13 cellular contexts compared by ENCODE assay signal in genomic region chr15:78093242-78094020, GRCh38. TPM values are rescaled to one million over a fixed set of nuclear protein-coding genes. Genes with fewer than 3 reads are reported as not detected.
DNase-seq lines count a peak whose midpoint lies in the region; ATAC-seq and TF ChIP-seq lines count a peak whose summit lies in the region.
"Had no signal": no experiment of that assay in that cellular context is flagged by ENCODE, and none has a peak within 500 bp of the region (broad histone marks: within the 10 kb centered on the region; RNA-seq: fewer than 3 reads in every experiment).

No MANE protein-coding gene starts in this region.

- peak; percentile 85 for DNase-seq in GM23248
- DNase-seq in activated CD8-positive, alpha-beta T cell treated with anti-CD3 and anti-CD28 coated beads, Interleukin-2, amount 10 ng/mL, durations not matched to agents 7 days and 5 days, result peak; percentile 40
- DNase-seq in heart right ventricle, result no peak
- DNase-seq in skeletal muscle cell (ENCODE audit: low read depth), result peak; percentile 77
- DNase-seq in NCI-H1105 treated with DMSO at 0.1 percent for 48 hours (lab: John Stamatoyannopoulos, UW), result no peak
- no peak for DNase-seq in effector CD8-positive, alpha-beta T cell (lab: John Stamatoyannopoulos, UW)
- DNase-seq in G401 (ENCODE audit: low spot score), result no peak
- DNase-seq: activated naive CD4-positive, alpha-beta T cell treated with anti-CD3 and anti-CD28 coated beads for 36 hours; effector memory CD4-positive, alpha-beta T cell; NCI-H345; nucleus accumbens; stimulated activated CD4-positive, alpha-beta T cell treated with anti-CD3 and anti-CD28 coated beads, Interleukin-4, amount 100 ng/mL, for 1 hour had no signal

- in situ Hi-C loops in GM23248 (cut with MboI), result no loop called here
- in situ Hi-C loops in G401 (cut with HindIII; ENCODE audit: low sequenced_read_pairs), result no loop called here

- no peaks in the 10 kb centered on the region for H3K9me2 ChIP-seq in GM23248 (ENCODE audit: insufficient read depth)

- H3K4me3 ChIP-seq in GM23248 (no peak overlapping the region), heart right ventricle (no peak overlapping the region), skeletal muscle cell (ENCODE audit: low read depth, low read length) (no peak overlapping the region)

- H3F3A ChIP-seq in GM23248 (ENCODE audit: insufficient read depth), result 0 out of 2 replicates have a peak, but pooled peaks cover 3% of the 10 kb centered on the region

- H3K36me3 ChIP-seq in GM23248 (ENCODE audit: low read depth), result no peaks in the 10 kb centered on the region
- no peaks in the 10 kb centered on the region for H3K36me3 ChIP-seq in heart right ventricle

- no peak overlapping the region for H3K27ac ChIP-seq in GM23248
- peak overlapping the region in 3 of 10 donors; percentile 18 to 58 (median 30) for H3K27ac ChIP-seq in heart right ventricle

- peak; percentile 72 for ATAC-seq in activated CD8-positive, alpha-beta T cell treated with anti-CD3 and anti-CD28 coated beads, Interleukin-2, amount 10 ng/mL, durations not matched to agents 7 days and 5 days
- ATAC-seq in heart right ventricle, result peak; percentile 46 to 88 (median 82)
- ATAC-seq: WTC11 had no signal

- POLR2A ChIA-PET in activated CD8-positive, alpha-beta T cell treated with anti-CD3 and anti-CD28 coated beads, Interleukin-2, amount 10 ng/mL, durations not matched to agents 7 days and 5 days (lab: Charles Lee), result interaction anchor here (1.7 to 1.9 kb wide), 3 partner anchors 10 to 44 kb away, joined by 5 to 12 read pairs (median 6); no protein-coding TSS in a partner anchor

- H3K27me3 ChIP-seq in GM23248 (replicated peaks; ENCODE audit: insufficient read depth), result no peaks in the 10 kb centered on the region; the same call in 1 of the 2 replicates
- no peaks in the 10 kb centered on the region for H3K27me3 ChIP-seq in heart right ventricle

- peaks cover 44% of the 10 kb centered on the region for H3K4me1 Mint-ChIP-seq in activated CD8-positive, alpha-beta T cell treated with anti-CD3 and anti-CD28 coated beads, Interleukin-2, amount 10 ng/mL, durations not matched to agents 7 days and 5 days (ENCODE audit: low read depth)
- H3K4me1 Mint-ChIP-seq: WTC11 had no signal

- 2% methylated on average over 5 of the region's 5 CpGs for WGBS in GM23248 (ENCODE audit: low coverage in 1 of 2, low lambda C conversion rate in 2 of 2, missing lambda C conversion rate in 2 of 2), 2 experiments
- WGBS in heart right ventricle, 2 donors, result 36 to 39% methylated on average over 5 of the region's 5 CpGs

- peaks cover 5% of the 10 kb centered on the region for H3K36me3 Mint-ChIP-seq in activated CD8-positive, alpha-beta T cell treated with anti-CD3 and anti-CD28 coated beads, Interleukin-2, amount 10 ng/mL, durations not matched to agents 7 days and 5 days (ENCODE audit: low read depth)
- H3K36me3 Mint-ChIP-seq: WTC11 had no signal

- H3K9me3 ChIP-seq in GM23248 (ENCODE audit: low read depth), result no peaks in the 10 kb centered on the region
- H3K9me3 ChIP-seq in heart right ventricle, result no peaks in the 10 kb centered on the region

- H4K20me1 ChIP-seq in GM23248 (ENCODE audit: insufficient read depth), result no peaks in the 10 kb centered on the region

- H3K4me2 ChIP-seq in GM23248 (ENCODE audit: unreplicated experiment), result no peak overlapping the region

- H3K27ac Mint-ChIP-seq in activated CD8-positive, alpha-beta T cell treated with anti-CD3 and anti-CD28 coated beads, Interleukin-2, amount 10 ng/mL, durations not matched to agents 7 days and 5 days, result peak overlapping the region; percentile 73
- H3K27ac Mint-ChIP-seq: activated naive CD4-positive, alpha-beta T cell treated with anti-CD3 and anti-CD28 coated beads for 36 hours; WTC11 had no signal

- no peaks in the 10 kb centered on the region for H3K9me3 Mint-ChIP-seq in activated CD8-positive, alpha-beta T cell treated with anti-CD3 and anti-CD28 coated beads, Interleukin-2, amount 10 ng/mL, durations not matched to agents 7 days and 5 days (ENCODE audit: insufficient read depth)
- H3K9me3 Mint-ChIP-seq: activated naive CD4-positive, alpha-beta T cell treated with anti-CD3 and anti-CD28 coated beads for 36 hours; WTC11 had no signal

- peak overlapping the region; percentile 45 for H3K4me3 Mint-ChIP-seq in activated CD8-positive, alpha-beta T cell treated with anti-CD3 and anti-CD28 coated beads, Interleukin-2, amount 10 ng/mL, durations not matched to agents 7 days and 5 days
- H3K4me3 Mint-ChIP-seq: activated naive CD4-positive, alpha-beta T cell treated with anti-CD3 and anti-CD28 coated beads for 36 hours; WTC11 had no signal

- TF ChIP-seq CTCF in heart right ventricle (IDR thresholded peaks at IDR 0.05), result no peak

- H3K27me3 Mint-ChIP-seq in activated CD8-positive, alpha-beta T cell treated with anti-CD3 and anti-CD28 coated beads, Interleukin-2, amount 10 ng/mL, durations not matched to agents 7 days and 5 days (ENCODE audit: low read depth), result no peaks in the 10 kb centered on the region

- H3K9ac ChIP-seq in GM23248, result no peak overlapping the region

- H3K4me1 ChIP-seq in GM23248 (ENCODE audit: insufficient read depth) (peaks cover 6% of the 10 kb centered on the region; the same call in 1 of the 2 replicates), heart right ventricle (peaks cover 10 to 29% (median 23%) of the 10 kb centered on the region in 9 donors)

- H3K79me2 ChIP-seq in GM23248 (ENCODE audit: insufficient read depth), result no peaks in the 10 kb centered on the region

- CTCF ChIA-PET in activated CD8-positive, alpha-beta T cell treated with anti-CD3 and anti-CD28 coated beads, Interleukin-2, amount 10 ng/mL, durations not matched to agents 7 days and 5 days (lab: Charles Lee), result interaction anchor here (0.7 to 4.6 kb wide), 10 partner anchors 10 to 127 kb away, joined by 3 to 23 read pairs (median 4); no protein-coding TSS in a partner anchor

- intact Hi-C loops in heart right ventricle (cut with DNase I), result loop anchor here in 2 of 10 donors (5.0 kb wide), 2 partner anchors 41 to 91 kb away; no protein-coding TSS in a partner anchor

- no peak overlapping the region for H2AFZ ChIP-seq in GM23248

RNA-seq across cellular contexts. Expression of gene SH2D7, which starts 1.1 kb away (rescaled TPM):
- not detected in 2 replicates for total RNA-seq in GM23248 (2014; rRNA removed; shearing (Covaris generic))
- polyA plus RNA-seq in GM23248 (2016; fragmentation: Nextera tagmentation; extraction: Ambion mirVana) (not detected in 2 replicates), heart right ventricle (not detected)
- under 1 TPM; 0.29 to 0.31 TPM for total RNA-seq in activated CD8-positive, alpha-beta T cell treated with anti-CD3 and anti-CD28 coated beads, Interleukin-2, amount 10 ng/mL, durations not matched to agents 7 days and 5 days
- total RNA-seq in heart right ventricle, result not detected
- not detected in 2 replicates for total RNA-seq in G401 (2014; rRNA removed; shearing (Covaris generic))
- total RNA-seq: activated naive CD4-positive, alpha-beta T cell treated with anti-CD3 and anti-CD28 coated beads for 36 hours; WTC11 had no signal

RNA-seq across cellular contexts. Expression of gene TBC1D2B, which starts 15.9 kb away (rescaled TPM):
- total RNA-seq in GM23248 (2014; rRNA removed; shearing (Covaris generic)), result 40.5 and 42.0 TPM in 2 replicates
- polyA plus RNA-seq in GM23248 (2016; fragmentation: Nextera tagmentation; extraction: Ambion mirVana), result 11.1 and 13.5 TPM in 2 replicates
- total RNA-seq in activated CD8-positive, alpha-beta T cell treated with anti-CD3 and anti-CD28 coated beads, Interleukin-2, amount 10 ng/mL, durations not matched to agents 7 days and 5 days, result 100 to 1,000 TPM; 109 to 119 TPM
- total RNA-seq in heart right ventricle, result 10 to 100 TPM in 5 of 10 donors, 1 to 10 TPM in 5; 6.3 to 20.8 (median 10.0) TPM
- 1 to 10 TPM; 4.7 to 7.6 TPM for polyA plus RNA-seq in heart right ventricle
- 9.7 and 13.9 TPM in 2 replicates for total RNA-seq in G401 (2014; rRNA removed; shearing (Covaris generic))

RNA-seq across cellular contexts. Expression of gene CIB2, which starts 37.8 kb away (rescaled TPM):
- 1.4 and 3.4 TPM in 2 replicates for total RNA-seq in GM23248 (2014; rRNA removed; shearing (Covaris generic))
- 2.3 and 2.9 TPM in 2 replicates for polyA plus RNA-seq in GM23248 (2016; fragmentation: Nextera tagmentation; extraction: Ambion mirVana)
- 1 to 10 TPM; 1.4 to 2.2 TPM for total RNA-seq in activated CD8-positive, alpha-beta T cell treated with anti-CD3 and anti-CD28 coated beads, Interleukin-2, amount 10 ng/mL, durations not matched to agents 7 days and 5 days
- total RNA-seq in heart right ventricle, result 10 to 100 TPM in 7 of 10 donors, 1 to 10 TPM in 3; 4.0 to 32.3 (median 17.1) TPM
- 1 to 10 TPM; 2.6 to 3.9 TPM for polyA plus RNA-seq in heart right ventricle
- 29.7 and 48.3 TPM in 2 replicates for total RNA-seq in G401 (2014; rRNA removed; shearing (Covaris generic))

RNA-seq across cellular contexts. Expression of gene IDH3A, which starts 55.7 kb away (rescaled TPM):
- total RNA-seq in GM23248 (2014; rRNA removed; shearing (Covaris generic)), result 47.1 and 94.0 TPM in 2 replicates
- polyA plus RNA-seq in GM23248 (2016; fragmentation: Nextera tagmentation; extraction: Ambion mirVana), result 50.3 and 56.9 TPM in 2 replicates
- 10 to 100 TPM; 80.7 to 84.2 TPM for total RNA-seq in activated CD8-positive, alpha-beta T cell treated with anti-CD3 and anti-CD28 coated beads, Interleukin-2, amount 10 ng/mL, durations not matched to agents 7 days and 5 days
- 100 to 1,000 TPM; 315 to 509 (median 460) TPM for total RNA-seq in heart right ventricle
- 100 to 1,000 TPM; 110 to 125 TPM for polyA plus RNA-seq in heart right ventricle
- total RNA-seq in G401 (2014; rRNA removed; shearing (Covaris generic)), result 53.8 and 68.5 TPM in 2 replicates

Comparison
In these comparisons a context has a peak if more than half of its experiments do, and no peak if none do; other contexts are left out.
1. DNase-seq: peak in GM23248 (single experiment), activated CD8-positive, alpha-beta T cell treated with anti-CD3 and anti-CD28 coated beads, Interleukin-2, amount 10 ng/mL, durations not matched to agents 7 days and 5 days (single experiment) and skeletal muscle cell (single experiment); none in heart right ventricle (0 of 2), NCI-H1105 treated with DMSO at 0.1 percent for 48 hours (single experiment), effector CD8-positive, alpha-beta T cell (single experiment) and G401 (single experiment).